Comparison of ENCODE assay signal across 8 cellular contexts in genomic region chr3:67654099-67654831, GRCh38. TPM values are rescaled to one million over a fixed set of nuclear protein-coding genes. Genes with fewer than 3 reads are reported as not detected.
A peak's percentile ranks its signal among the peaks of the same experiment; 100 is the strongest.
DNase-seq lines count a peak whose midpoint lies in the region; ATAC-seq and FAIRE-seq lines count a peak whose summit lies in the region.

Gene SUCLG2 (minus strand): TSS chr3:67654612. CDS start chr3:67654586, 26 bp downstream.

- FAIRE-seq in GM18507 (lab: Jason Lieb, UNC): peak; percentile 84

- DNase-seq in A172 (ENCODE audit: low spot score): peak; percentile 74
- peak; percentile 32 for DNase-seq in GM18507 (ENCODE audit: extremely low spot score, insufficient read length, low read depth)
- peak; percentile 59 for DNase-seq in NCI-H2196 treated with DMSO at 0.1 percent for 48 hours (lab: John Stamatoyannopoulos, UW; ENCODE audit: unreplicated experiment)
- peak; percentile 66 for DNase-seq in activated CD4-positive, alpha-beta T cell treated with anti-CD3 and anti-CD28 coated beads for 1 hour
- peak; percentile 26 for DNase-seq in cerebellum (ENCODE audit: low spot score)
- DNase-seq in kidney glomerular epithelial cell (lab: John Stamatoyannopoulos, UW): peak; percentile 62
- peak; percentile 63 to 70 for DNase-seq in stimulated activated CD4-positive, alpha-beta T cell treated with anti-CD3 and anti-CD28 coated beads, Interleukin-1b, Interleukin-23, amount 100 ng/mL, for 1 hour (ENCODE audit: low read depth in 2 of 2)

- peak; percentile 57 for ATAC-seq in HG02981 (IDR thresholded peaks at IDR 0.05; ENCODE audit: unreplicated experiment)

RNA-seq across cellular contexts. Expression of gene SUCLG2, which starts in this region (rescaled TPM):
- total RNA-seq in A172 (2014; rRNA removed; shearing (Covaris generic)): 61.3 and 75.2 TPM in 2 replicates
- total RNA-seq in cerebellum: 13.1 TPM

Comparison
In these comparisons a context has a peak if more than half of its experiments do, and no peak if none do; other contexts are left out.
1. Peak in every context shown above with its lines: DNase-seq and ATAC-seq.